ENCODE assay signal across 18 cellular contexts in the genomic region with DNA sequence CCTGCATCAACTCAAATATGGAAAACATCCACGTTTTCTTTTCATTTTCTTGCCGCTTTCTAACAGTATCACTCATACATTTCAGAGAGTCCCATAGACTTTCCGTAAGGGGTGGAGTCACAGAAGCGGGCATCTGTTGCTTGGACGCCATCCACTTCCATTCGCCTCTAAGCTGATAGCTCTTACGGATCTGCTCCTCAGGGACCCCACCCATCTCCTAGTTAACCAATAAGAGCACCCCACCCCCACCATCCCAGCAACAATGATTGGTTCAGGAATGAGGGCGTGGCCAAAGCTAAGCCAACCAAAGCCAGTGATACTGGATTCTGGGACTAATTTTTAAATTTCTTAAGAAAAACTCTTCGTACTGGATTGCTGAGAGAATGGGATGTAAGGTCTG. TPM values are rescaled to one million over a fixed set of nuclear protein-coding genes. Genes with fewer than 3 reads are reported as not detected.
DNase-seq lines count a peak whose midpoint lies in the region; ATAC-seq, FAIRE-seq and TF ChIP-seq lines count a peak whose summit lies in the region.
"Had no signal": no experiment of that assay in that cellular context is flagged by ENCODE, and none has a peak within 500 bp of the region (broad histone marks: within the 10 kb centered on the region; RNA-seq: fewer than 3 reads in every experiment).

No MANE protein-coding gene starts in this region.

- peak overlapping the region; percentile 51 for H3K4me3 ChIP-seq in adipocyte (ENCODE audit: low read length)
- no peak overlapping the region for H3K4me3 ChIP-seq in left lung
- H3K4me3 ChIP-seq: esophagus muscularis mucosa, left ventricle myocardium inferior had no signal

- H3K36me3 ChIP-seq in adipocyte (ENCODE audit: control insufficient read depth, insufficient read depth, low read length, severe bottlenecking) (no peaks in the 10 kb centered on the region), left lung (no peaks in the 10 kb centered on the region)
- H3K36me3 ChIP-seq: esophagus muscularis mucosa, left ventricle myocardium inferior had no signal

- no peak overlapping the region for H3K9ac ChIP-seq in adipocyte (ENCODE audit: low read length)
- H3K9ac ChIP-seq: parathyroid adenoma had no signal

- H3K27ac ChIP-seq in left lung = no peak overlapping the region
- H3K27ac ChIP-seq: dorsolateral prefrontal cortex, esophagus muscularis mucosa, left ventricle myocardium inferior, parathyroid adenoma had no signal

- FAIRE-seq in urothelium cell line (lab: Jason Lieb, UNC) = no peak
- FAIRE-seq: GM18507 had no signal

- H3K9me3 ChIP-seq in adipocyte (ENCODE audit: control insufficient read depth, low read length) = no peaks in the 10 kb centered on the region
- no peaks in the 10 kb centered on the region for H3K9me3 ChIP-seq in left lung
- H3K9me3 ChIP-seq: esophagus muscularis mucosa, left ventricle myocardium inferior had no signal

- H3K4me1 ChIP-seq in adipocyte (ENCODE audit: control insufficient read depth, insufficient read depth, low read length) (peaks cover 13% of the 10 kb centered on the region), left lung (peaks cover 0 to 3% of the 10 kb centered on the region in 2 donors)
- H3K4me1 ChIP-seq: left ventricle myocardium inferior, parathyroid adenoma had no signal

- no peak for ATAC-seq in left lung
- ATAC-seq: activated CD8-positive, alpha-beta memory T cell treated with anti-CD3 and anti-CD28 coated beads, Interleukin-2, amount 10 ng/mL, durations not matched to agents 7 days and 5 days; stimulated activated naive CD8-positive, alpha-beta T cell treated with anti-CD3 and anti-CD28 coated beads, Interleukin-15, Interleukin-2, amounts not matched to agents 100 U/mL and 50 U/mL, for 24 hours had no signal

- no peak for TF ChIP-seq CTCF in left lung (IDR thresholded peaks at IDR 0.05)

- DNase-seq in DMS53 (lab: John Stamatoyannopoulos, UW) (peak; percentile 34), DMS53 treated with DMSO at 0.1 percent for 48 hours (lab: John Stamatoyannopoulos, UW; ENCODE audit: unreplicated experiment) (no peak), NCI-H524 treated with DMSO at 0.1 percent for 48 hours (lab: John Stamatoyannopoulos, UW) (peak; percentile 59), adipocyte (ENCODE audit: low read depth) (no peak), urothelium cell line (ENCODE audit: low spot score) (peak; percentile 44), left lung (no peak), mucosa of gallbladder (ENCODE audit: low spot score) (no peak), NCI-H187 (lab: John Stamatoyannopoulos, UW) (no peak)
- DNase-seq: 8988T; activated B cell treated with CpG ODN at 0.5 μM for 24 hours; activated CD8-positive, alpha-beta memory T cell treated with anti-CD3 and anti-CD28 coated beads, Interleukin-2, amount 10 ng/mL, durations not matched to agents 7 days and 5 days; activated gamma-delta T cell treated with Interleukin-2 at 50 U/mL for 16 hours; left ventricle myocardium inferior; stimulated activated naive CD8-positive, alpha-beta T cell treated with anti-CD3 and anti-CD28 coated beads, Interleukin-15, Interleukin-2, amounts not matched to agents 100 U/mL and 50 U/mL, for 24 hours had no signal

- intact Hi-C loops in left lung (cut with DNase I) = no loop called here

- H3K27me3 ChIP-seq in adipocyte (replicated peaks; ENCODE audit: control insufficient read depth, insufficient read depth, low read length) = peaks cover 4% of the 10 kb centered on the region
- peaks cover 0 to 43% of the 10 kb centered on the region in 2 donors for H3K27me3 ChIP-seq in left lung

RNA-seq across cellular contexts. Expression of a gene that starts 42.4 kb away (rescaled TPM):
- total RNA-seq in left lung (10 to 100 TPM; 12.9 to 26.1 TPM), mucosa of gallbladder (21.8 TPM)
- total RNA-seq: activated B cell treated with CpG ODN at 0.5 μM for 24 hours; activated CD8-positive, alpha-beta memory T cell treated with anti-CD3 and anti-CD28 coated beads, Interleukin-2, amount 10 ng/mL, durations not matched to agents 7 days and 5 days had no signal

Comparison
In these comparisons a context has a peak if more than half of its experiments do, and no peak if none do; other contexts are left out.
1. DNase-seq: peak in DMS53 (single experiment), NCI-H524 treated with DMSO at 0.1 percent for 48 hours (single experiment) and urothelium cell line (single experiment); none in DMS53 treated with DMSO at 0.1 percent for 48 hours (single experiment), adipocyte (single experiment), left lung (0 of 2), mucosa of gallbladder (single experiment) and NCI-H187 (0 of 2).